Comparison of ENCODE assay signal across 9 cellular contexts in genomic region chr10:117163061-117163953, GRCh38.
A peak's percentile ranks its signal among the peaks of the same experiment; 100 is the strongest.
DNase-seq lines count a peak whose midpoint lies in the region; ATAC-seq, FAIRE-seq and TF ChIP-seq lines count a peak whose summit lies in the region.
"Had no signal": no experiment of that assay in that cellular context is flagged by ENCODE, and none has a peak within 500 bp of the region (broad histone marks: within the 10 kb centered on the region; RNA-seq: fewer than 3 reads in every experiment).

No MANE protein-coding gene starts in this region.

- H3K27ac Mint-ChIP-seq in activated naive CD8-positive, alpha-beta T cell: no peak overlapping the region
- no peak overlapping the region for H3K27ac Mint-ChIP-seq in activated naive CD8-positive, alpha-beta T cell treated with anti-CD3 and anti-CD28 coated beads, Interleukin-2, amount 50 U/mL, for 24 hours
- H3K27ac Mint-ChIP-seq in stimulated activated naive CD8-positive, alpha-beta T cell treated with anti-CD3 and anti-CD28 coated beads, Interleukin-15, amount 100 ng/mL, for 72 hours: no peak overlapping the region
- H3K27ac Mint-ChIP-seq: CD8-positive, alpha-beta T cell had no signal

- FAIRE-seq in H54 (lab: Jason Lieb, UNC): no peak

- H3K4me3 Mint-ChIP-seq in activated naive CD8-positive, alpha-beta T cell: peak overlapping the region; percentile 40
- no peak overlapping the region for H3K4me3 Mint-ChIP-seq in activated naive CD8-positive, alpha-beta T cell treated with anti-CD3 and anti-CD28 coated beads, Interleukin-2, amount 50 U/mL, for 24 hours
- peak overlapping the region; percentile 45 for H3K4me3 Mint-ChIP-seq in stimulated activated naive CD8-positive, alpha-beta T cell treated with anti-CD3 and anti-CD28 coated beads, Interleukin-15, amount 100 ng/mL, for 72 hours

- no peak for DNase-seq in activated naive CD8-positive, alpha-beta T cell treated with anti-CD3 and anti-CD28 coated beads, Interleukin-2, amount 50 U/mL, for 24 hours
- DNase-seq in iPS-NIHi11 (ENCODE audit: low spot score): peak; percentile 77
- peak in 1 of 2 donors; percentile 15 for DNase-seq in stimulated activated naive CD8-positive, alpha-beta T cell treated with anti-CD3 and anti-CD28 coated beads, Interleukin-15, amount 100 ng/mL, for 72 hours
- no peak for DNase-seq in H54 (ENCODE audit: insufficient read length, low spot score)
- DNase-seq: CD8-positive, alpha-beta T cell had no signal

- ATAC-seq in activated naive CD8-positive, alpha-beta T cell treated with anti-CD3 and anti-CD28 coated beads, Interleukin-2, amount 50 U/mL, for 24 hours: no peak
- ATAC-seq in SK-N-SH treated with all-trans-retinoic acid at 6 μM for 48 hours: peak; percentile 9; the same call in 2 of the 3 replicates
- peak; percentile 38 for ATAC-seq in stimulated activated naive CD8-positive, alpha-beta T cell treated with anti-CD3 and anti-CD28 coated beads, Interleukin-15, amount 100 ng/mL, for 72 hours
- ATAC-seq in HG03520 (IDR thresholded peaks at IDR 0.05; ENCODE audit: unreplicated experiment): no peak
- ATAC-seq in GM19452 (IDR thresholded peaks at IDR 0.05; ENCODE audit: unreplicated experiment): no peak
- ATAC-seq: CD8-positive, alpha-beta T cell had no signal

- peaks cover 40% of the 10 kb centered on the region for H3K4me1 Mint-ChIP-seq in activated naive CD8-positive, alpha-beta T cell (ENCODE audit: low read depth)
- H3K4me1 Mint-ChIP-seq in activated naive CD8-positive, alpha-beta T cell treated with anti-CD3 and anti-CD28 coated beads, Interleukin-2, amount 50 U/mL, for 24 hours: peaks cover 27% of the 10 kb centered on the region
- peaks cover 65% of the 10 kb centered on the region for H3K4me1 Mint-ChIP-seq in stimulated activated naive CD8-positive, alpha-beta T cell treated with anti-CD3 and anti-CD28 coated beads, Interleukin-15, amount 100 ng/mL, for 72 hours

- H3K9me3 Mint-ChIP-seq in activated naive CD8-positive, alpha-beta T cell (ENCODE audit: low read depth): no peaks in the 10 kb centered on the region
- no peaks in the 10 kb centered on the region for H3K9me3 Mint-ChIP-seq in activated naive CD8-positive, alpha-beta T cell treated with anti-CD3 and anti-CD28 coated beads, Interleukin-2, amount 50 U/mL, for 24 hours
- H3K9me3 Mint-ChIP-seq in stimulated activated naive CD8-positive, alpha-beta T cell treated with anti-CD3 and anti-CD28 coated beads, Interleukin-15, amount 100 ng/mL, for 72 hours: no peaks in the 10 kb centered on the region
- H3K9me3 Mint-ChIP-seq: CD8-positive, alpha-beta T cell had no signal

- no peak for TF ChIP-seq POLR2A in H54 (IDR thresholded peaks at IDR 0.05; ENCODE audit: low read depth, low read length)

- peaks cover 59% of the 10 kb centered on the region for H3K27me3 Mint-ChIP-seq in activated naive CD8-positive, alpha-beta T cell
- H3K27me3 Mint-ChIP-seq in activated naive CD8-positive, alpha-beta T cell treated with anti-CD3 and anti-CD28 coated beads, Interleukin-2, amount 50 U/mL, for 24 hours: peaks cover 83% of the 10 kb centered on the region
- peaks cover 100% of the 10 kb centered on the region for H3K27me3 Mint-ChIP-seq in stimulated activated naive CD8-positive, alpha-beta T cell treated with anti-CD3 and anti-CD28 coated beads, Interleukin-15, amount 100 ng/mL, for 72 hours

- H3K36me3 Mint-ChIP-seq in activated naive CD8-positive, alpha-beta T cell: no peaks in the 10 kb centered on the region
- H3K36me3 Mint-ChIP-seq in activated naive CD8-positive, alpha-beta T cell treated with anti-CD3 and anti-CD28 coated beads, Interleukin-2, amount 50 U/mL, for 24 hours (ENCODE audit: low read depth): no peaks in the 10 kb centered on the region
- H3K36me3 Mint-ChIP-seq: CD8-positive, alpha-beta T cell had no signal

TF ChIP-seq in SK-N-SH treated with all-trans-retinoic acid at 6 μM for 48 hours, 23 proteins besides CTCF, POLR2A, EP300 and RAD21:
- peak; percentile 74; the same call in 1 of the 2 replicates for TF ChIP-seq ZFP3 (CRISPR knock-in tag; IDR thresholded peaks at IDR 0.05)
- no peak for TF ChIP-seq ZNF70 (CRISPR knock-in tag; IDR thresholded peaks at IDR 0.05)

Comparison
In these comparisons a context has a peak if more than half of its experiments do, and no peak if none do; other contexts are left out.
1. ATAC-seq: peak in SK-N-SH treated with all-trans-retinoic acid at 6 μM for 48 hours (single experiment) and stimulated activated naive CD8-positive, alpha-beta T cell treated with anti-CD3 and anti-CD28 coated beads, Interleukin-15, amount 100 ng/mL, for 72 hours (single experiment); none in activated naive CD8-positive, alpha-beta T cell treated with anti-CD3 and anti-CD28 coated beads, Interleukin-2, amount 50 U/mL, for 24 hours (single experiment), HG03520 (single experiment) and GM19452 (single experiment).